Comparison of ENCODE assay signal across 8 cellular contexts in the genomic region with DNA sequence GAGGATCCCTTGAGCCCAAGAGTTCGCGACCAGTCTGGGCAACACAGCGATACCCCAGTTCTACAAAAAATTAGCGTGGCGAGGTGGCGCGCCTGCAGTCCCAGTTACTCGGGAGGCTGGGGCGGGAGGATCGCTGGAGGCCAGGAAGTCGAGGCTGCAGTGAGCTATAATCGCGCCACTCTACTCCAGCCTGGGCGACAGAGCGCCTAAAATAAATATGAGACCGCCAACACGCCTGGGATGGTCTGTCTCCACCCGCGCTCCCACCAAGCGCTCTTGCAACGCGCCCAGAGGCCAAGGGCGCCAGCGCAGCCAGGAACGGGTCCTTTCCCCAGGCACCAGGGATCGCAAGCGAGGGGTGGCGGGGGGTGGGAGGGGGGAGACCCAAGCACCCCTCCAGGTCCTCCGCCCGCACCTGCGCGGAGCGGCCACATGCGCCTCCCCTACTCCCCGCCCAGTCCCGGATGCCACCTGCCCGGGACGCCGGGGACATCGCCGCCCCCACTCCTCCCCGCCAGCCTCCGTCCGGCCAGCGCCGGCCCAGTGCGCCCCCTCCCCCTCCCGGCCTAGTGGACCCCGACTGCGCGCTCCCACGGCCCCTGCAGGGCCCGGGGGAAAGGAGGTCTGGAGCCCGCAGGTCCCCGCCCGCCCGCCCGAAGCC. TPM values are rescaled to one million over a fixed set of nuclear protein-coding genes. Genes with fewer than 3 reads are reported as not detected.
A peak's percentile ranks its signal among the peaks of the same experiment; 100 is the strongest.
DNase-seq lines count a peak whose midpoint lies in the region; ATAC-seq lines count a peak whose summit lies in the region.

No MANE protein-coding gene starts in this region.

- H3K36me3 ChIP-seq in GM23248 (ENCODE audit: low read depth) (no peaks in the 10 kb centered on the region), iPS-15b (ENCODE audit: control insufficient read depth, insufficient read depth, low read length) (no peaks in the 10 kb centered on the region)

- H3K36me3 Mint-ChIP-seq in activated naive CD4-positive, alpha-beta T cell treated with anti-CD3 and anti-CD28 coated beads, Interleukin-2, amount 50 U/mL, for 72 hours, result no peaks in the 10 kb centered on the region

- WGBS in GM23248 (ENCODE audit: low coverage in 1 of 2, low lambda C conversion rate in 2 of 2, missing lambda C conversion rate in 2 of 2), 2 experiments, result 7 to 11% methylated on average over 23 to 50 of the region's 58 CpGs

- ATAC-seq in activated naive CD4-positive, alpha-beta T cell treated with anti-CD3 and anti-CD28 coated beads, Interleukin-2, amount 50 U/mL, for 72 hours, result peak; percentile 65 to 76

- H3K9me3 ChIP-seq in GM23248 (ENCODE audit: low read depth) (no peaks in the 10 kb centered on the region), iPS-15b (ENCODE audit: control insufficient read depth, insufficient read depth, low read length) (no peaks in the 10 kb centered on the region)

- H3K4me1 ChIP-seq in GM23248 (ENCODE audit: insufficient read depth) (no peaks in the 10 kb centered on the region), iPS-15b (ENCODE audit: control insufficient read depth, insufficient read depth, low read length) (peaks cover 2% of the 10 kb centered on the region)

- H2AFZ ChIP-seq in GM23248, result peak overlapping the region; percentile 46; the same call in 1 of the 2 replicates

- DNase-seq in GM03348 (ENCODE audit: low spot score), result peak; percentile 30
- DNase-seq in GM23248, result peak; percentile 30
- peak; percentile 87 for DNase-seq in NCI-H2227 treated with DMSO at 0.1 percent for 48 hours (lab: John Stamatoyannopoulos, UW)
- peak in 1 of 2 donors; percentile 47 for DNase-seq in activated naive CD4-positive, alpha-beta T cell treated with anti-CD3 and anti-CD28 coated beads, Interleukin-2, amount 50 U/mL, for 72 hours (ENCODE audit: low spot score in 2 of 2)
- peak; percentile 38 for DNase-seq in stimulated activated CD4-positive, alpha-beta T cell treated with anti-CD3 and anti-CD28 coated beads, Interleukin-1b, Interleukin-23, amount 100 ng/mL, for 48 hours
- no peak for DNase-seq in AG20443 (ENCODE audit: low spot score)
- DNase-seq in UCSD-AML1 (lab: John Stamatoyannopoulos, UW; ENCODE audit: unreplicated experiment), result no peak

- H3K9ac ChIP-seq in GM23248 (no peak overlapping the region), iPS-15b (ENCODE audit: low read depth, low read length) (peak overlapping the region; percentile 47)

- H3F3A ChIP-seq in GM23248 (ENCODE audit: insufficient read depth), result no peaks in the 10 kb centered on the region

- in situ Hi-C loops in GM23248 (cut with MboI), result no loop called here

- H3K27me3 ChIP-seq in GM23248 (replicated peaks; ENCODE audit: insufficient read depth) (peaks cover 10% of the 10 kb centered on the region; the same call in 1 of the 2 replicates), iPS-15b (ENCODE audit: control insufficient read depth, insufficient read depth, low read length) (peaks cover 2% of the 10 kb centered on the region)

- no peak overlapping the region for H3K27ac ChIP-seq in GM23248

- H3K27ac Mint-ChIP-seq in activated naive CD4-positive, alpha-beta T cell treated with anti-CD3 and anti-CD28 coated beads, Interleukin-2, amount 50 U/mL, for 72 hours, result no peak overlapping the region

- no peaks in the 10 kb centered on the region for H4K20me1 ChIP-seq in GM23248 (ENCODE audit: insufficient read depth)

- no peaks in the 10 kb centered on the region for H3K9me2 ChIP-seq in GM23248 (ENCODE audit: insufficient read depth)

- no peaks in the 10 kb centered on the region for H3K79me2 ChIP-seq in GM23248 (ENCODE audit: insufficient read depth)

- H3K4me3 ChIP-seq in GM23248 (peak overlapping the region; percentile 51), iPS-15b (ENCODE audit: low read depth, low read length) (peak overlapping the region; percentile 83)

- no peaks in the 10 kb centered on the region for H3K9me3 Mint-ChIP-seq in activated naive CD4-positive, alpha-beta T cell treated with anti-CD3 and anti-CD28 coated beads, Interleukin-2, amount 50 U/mL, for 72 hours

- peak overlapping the region; percentile 45 for H3K4me2 ChIP-seq in GM23248 (ENCODE audit: unreplicated experiment)

RNA-seq across cellular contexts. Expression of a gene that starts 0.4 kb away (rescaled TPM):
- 1.3 and 4.8 TPM in 2 replicates for total RNA-seq in GM23248 (2014; rRNA removed; shearing (Covaris generic))
- polyA plus RNA-seq in GM23248 (2016; fragmentation: Nextera tagmentation; extraction: Ambion mirVana), result 1.5 and 1.9 TPM in 2 replicates
- 1 to 10 TPM; 2.0 to 4.7 TPM for total RNA-seq in activated naive CD4-positive, alpha-beta T cell treated with anti-CD3 and anti-CD28 coated beads, Interleukin-2, amount 50 U/mL, for 72 hours

RNA-seq across cellular contexts. Expression of a gene that starts 16.7 kb away (rescaled TPM):
- 3.8 and 5.1 TPM in 2 replicates for total RNA-seq in GM23248 (2014; rRNA removed; shearing (Covaris generic))
- polyA plus RNA-seq in GM23248 (2016; fragmentation: Nextera tagmentation; extraction: Ambion mirVana), result 6.3 and 6.5 TPM in 2 replicates
- 10 to 100 TPM; 12.9 to 15.6 TPM for total RNA-seq in activated naive CD4-positive, alpha-beta T cell treated with anti-CD3 and anti-CD28 coated beads, Interleukin-2, amount 50 U/mL, for 72 hours

Comparison
In these comparisons a context has a peak if more than half of its experiments do, and no peak if none do; other contexts are left out.
1. DNase-seq: peak in GM03348 (single experiment), GM23248 (single experiment), NCI-H2227 treated with DMSO at 0.1 percent for 48 hours (single experiment) and stimulated activated CD4-positive, alpha-beta T cell treated with anti-CD3 and anti-CD28 coated beads, Interleukin-1b, Interleukin-23, amount 100 ng/mL, for 48 hours (single experiment); none in AG20443 (single experiment) and UCSD-AML1 (single experiment).